Comparison of ENCODE assay signal across 10 cellular contexts in the genomic region with DNA sequence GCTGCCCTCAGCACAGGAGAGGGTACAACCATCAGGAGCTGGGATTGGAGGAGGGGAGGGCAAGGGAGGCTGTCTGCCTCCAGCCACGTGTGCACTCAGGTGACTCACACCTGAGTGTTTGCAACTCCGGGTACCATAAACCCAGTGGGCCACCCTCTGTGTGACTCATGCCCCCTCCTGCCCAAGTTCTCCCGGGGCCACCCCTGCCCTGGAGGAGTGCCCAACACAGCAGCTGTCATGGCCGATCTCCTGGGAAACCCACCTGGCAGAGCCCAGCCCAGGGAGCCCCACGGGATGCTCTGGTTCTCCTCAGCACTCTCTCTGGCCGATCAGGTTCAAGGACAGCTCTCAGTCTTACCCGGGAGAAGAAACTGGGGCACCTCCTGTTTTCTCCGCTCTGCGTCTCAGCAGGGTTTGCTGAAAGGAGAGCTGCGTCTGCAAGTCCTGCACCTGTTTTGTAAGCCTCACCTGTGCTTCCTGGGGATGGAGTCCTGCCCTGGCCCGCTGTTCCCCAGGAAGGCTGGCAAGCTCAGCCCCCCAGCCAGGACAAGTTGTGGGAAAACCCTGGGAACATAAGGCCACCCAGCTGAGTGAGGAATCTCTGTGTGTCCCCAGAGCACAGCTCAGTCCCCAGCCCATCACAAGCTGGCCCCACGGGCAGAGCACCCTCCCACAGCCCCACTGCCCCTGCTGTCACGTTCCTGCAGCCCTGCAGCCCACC. TPM values are rescaled to one million over a fixed set of nuclear protein-coding genes. Genes with fewer than 3 reads are reported as not detected.
A peak's percentile ranks its signal among the peaks of the same experiment; 100 is the strongest.
DNase-seq lines count a peak whose midpoint lies in the region; ATAC-seq and TF ChIP-seq lines count a peak whose summit lies in the region.
"Had no signal": no experiment of that assay in that cellular context is flagged by ENCODE, and none has a peak within 500 bp of the region (broad histone marks: within the 10 kb centered on the region; RNA-seq: fewer than 3 reads in every experiment).

No MANE protein-coding gene starts in this region.

- no peak overlapping the region for H2AK5ac ChIP-seq in trophoblast cell (ENCODE audit: low read length)

- peak overlapping the region in 2 of 7 donors; percentile 2 to 29 for H3K27ac Mint-ChIP-seq in CD4-positive, alpha-beta memory T cell
- peak overlapping the region; percentile 87 for H3K27ac Mint-ChIP-seq in chondrocyte (ENCODE audit: unreplicated experiment)

- peak overlapping the region; percentile 52 for H4K91ac ChIP-seq in trophoblast cell (ENCODE audit: low read depth, low read length)

- no peak overlapping the region for H3K4me3 ChIP-seq in CD4-positive, alpha-beta memory T cell (ENCODE audit: low read length in 2 of 2)
- H3K4me3 ChIP-seq in trophoblast cell (ENCODE audit: low read depth, low read length) = no peak overlapping the region

- peak overlapping the region; percentile 23 for H3K23ac ChIP-seq in trophoblast cell (ENCODE audit: low read length)

- no peak overlapping the region for H2BK5ac ChIP-seq in trophoblast cell (ENCODE audit: low read depth, low read length, poor library complexity)

- peaks cover 16% of the 10 kb centered on the region for H3K4me1 ChIP-seq in CD4-positive, alpha-beta memory T cell (ENCODE audit: insufficient read depth, low read length)
- no peaks in the 10 kb centered on the region for H3K4me1 ChIP-seq in trophoblast cell (ENCODE audit: control insufficient read depth in 1 of 2, insufficient read depth in 2 of 2, low read length in 2 of 2)
- H3K4me1 ChIP-seq: SJCRH30 had no signal

- H4K8ac ChIP-seq in trophoblast cell (ENCODE audit: low read depth, low read length) = no peak overlapping the region

- no peak overlapping the region for H3K27ac ChIP-seq in CD4-positive, alpha-beta memory T cell (ENCODE audit: low read depth, low read length)
- no peak overlapping the region for H3K27ac ChIP-seq in trophoblast cell (ENCODE audit: low read depth, low read length)
- H3K27ac ChIP-seq: brain microvascular endothelial cell, SJCRH30 had no signal

- no peaks in the 10 kb centered on the region for H3K27me3 ChIP-seq in CD4-positive, alpha-beta memory T cell (ENCODE audit: insufficient read depth, low read length)
- no peaks in the 10 kb centered on the region for H3K27me3 ChIP-seq in trophoblast cell (ENCODE audit: insufficient read depth, low read length)
- H3K27me3 ChIP-seq: brain microvascular endothelial cell, SJCRH30 had no signal

- no peak overlapping the region for H2AFZ ChIP-seq in trophoblast cell (ENCODE audit: insufficient read depth, low read length, poor library complexity)

- DNase-seq in CD4-positive, alpha-beta memory T cell = no peak
- peak; percentile 11 for DNase-seq in NCI-H146 treated with DMSO at 0.1 percent for 48 hours (lab: John Stamatoyannopoulos, UW; ENCODE audit: unreplicated experiment)
- DNase-seq in chondrocyte (ENCODE audit: low spot score) = no peak
- no peak for DNase-seq in trophoblast cell
- no peak for DNase-seq in SHP77 treated with DMSO at 0.1 percent for 48 hours (lab: John Stamatoyannopoulos, UW)
- no peak for DNase-seq in D341Med (ENCODE audit: low spot score)

- H3K9me3 ChIP-seq in CD4-positive, alpha-beta memory T cell (ENCODE audit: control insufficient read depth in 1 of 2, low read length in 2 of 2) = no peaks in the 10 kb centered on the region
- H3K9me3 ChIP-seq in trophoblast cell (ENCODE audit: insufficient read depth, low read depth, low read length) = peaks cover 4% of the 10 kb centered on the region
- H3K9me3 ChIP-seq: SJCRH30 had no signal

- H3K14ac ChIP-seq in trophoblast cell (ENCODE audit: low read length) = no peak overlapping the region

- no peak for TF ChIP-seq CTCF in chondrocyte (IDR thresholded peaks at IDR 0.05)

- CTCF ChIA-PET in CD4-positive, alpha-beta memory T cell (lab: Charles Lee; ENCODE audit: partially characterized antibody) = interaction anchor here (0.6 to 2.5 kb wide), 19 partner anchors 9 to 344 kb away, joined by 3 to 16 read pairs (median 4); partner anchors contain the start of gene KLHL30

- no peak overlapping the region for H3K4ac ChIP-seq in trophoblast cell (ENCODE audit: low read depth, low read length)

- H3K9ac ChIP-seq in trophoblast cell (ENCODE audit: low read length) = no peak overlapping the region

- peak overlapping the region in 7 of 8 donors; percentile 45 to 79 (median 63) for H3K4me3 Mint-ChIP-seq in CD4-positive, alpha-beta memory T cell
- peak overlapping the region; percentile 25 for H3K4me3 Mint-ChIP-seq in chondrocyte (ENCODE audit: unreplicated experiment)

- no peak overlapping the region for H2BK120ac ChIP-seq in trophoblast cell (ENCODE audit: insufficient read depth, low read length, poor library complexity)

- no peaks in the 10 kb centered on the region for H3K79me2 ChIP-seq in trophoblast cell (ENCODE audit: control insufficient read depth, insufficient read depth, low read length, poor library complexity)

- no peaks in the 10 kb centered on the region for H3K36me3 Mint-ChIP-seq in CD4-positive, alpha-beta memory T cell
- peaks cover 1% of the 10 kb centered on the region for H3K36me3 Mint-ChIP-seq in chondrocyte (ENCODE audit: low read depth)

- POLR2A ChIA-PET in CD4-positive, alpha-beta memory T cell (lab: Charles Lee; ENCODE audit: partially characterized antibody) = interaction anchor here (0.9 to 1.4 kb wide), 4 partner anchors 19 to 82 kb away, joined by 3 to 4 read pairs (median 4); partner anchors contain the start of gene UBE2F

- H3K4me2 ChIP-seq in trophoblast cell (ENCODE audit: low read length) = no peak overlapping the region

- ATAC-seq in GM18502 (IDR thresholded peaks at IDR 0.05; ENCODE audit: poor library complexity, unreplicated experiment) (no peak), HG02973 (IDR thresholded peaks at IDR 0.05; ENCODE audit: unreplicated experiment) (no peak)

- H3K36me3 ChIP-seq in CD4-positive, alpha-beta memory T cell (ENCODE audit: insufficient read depth, low read length) = no peaks in the 10 kb centered on the region
- no peaks in the 10 kb centered on the region for H3K36me3 ChIP-seq in trophoblast cell (ENCODE audit: control insufficient read depth in 1 of 2, insufficient read depth in 2 of 2, low read length in 2 of 2)
- H3K36me3 ChIP-seq: brain microvascular endothelial cell, SJCRH30 had no signal

- intact Hi-C loops in CD4-positive, alpha-beta memory T cell (cut with micrococcal nuclease) = loop anchor here (1.0 to 2.0 kb wide), 3 partner anchors 44 to 340 kb away; partner anchors contain the start of gene UBE2F

- H3K9me3 Mint-ChIP-seq in CD4-positive, alpha-beta memory T cell = no peaks in the 10 kb centered on the region
- H3K9me3 Mint-ChIP-seq in chondrocyte (ENCODE audit: low read depth) = no peaks in the 10 kb centered on the region

- WGBS in trophoblast cell (ENCODE audit: extremely low coverage, insufficient coverage, insufficient read length) = no CpG with 5 or more reads among the region's 13 CpGs

- peaks cover 17 to 30% (median 21%) of the 10 kb centered on the region in 4 donors for H3K4me1 Mint-ChIP-seq in CD4-positive, alpha-beta memory T cell
- H3K4me1 Mint-ChIP-seq in chondrocyte (ENCODE audit: low read depth) = peaks cover 39% of the 10 kb centered on the region

- H4K12ac ChIP-seq in trophoblast cell (ENCODE audit: low read depth, low read length) = no peak overlapping the region

- peaks cover 2% of the 10 kb centered on the region for H3K79me1 ChIP-seq in trophoblast cell (ENCODE audit: low read length)

- no peak overlapping the region for H3K18ac ChIP-seq in trophoblast cell (ENCODE audit: low read length)

- no peak overlapping the region for H2BK12ac ChIP-seq in trophoblast cell (ENCODE audit: low read length)

- no peaks in the 10 kb centered on the region for H3K27me3 Mint-ChIP-seq in CD4-positive, alpha-beta memory T cell
- no peaks in the 10 kb centered on the region for H3K27me3 Mint-ChIP-seq in chondrocyte (ENCODE audit: low read depth)

RNA-seq across cellular contexts. Expression of gene UBE2F, which starts 44.0 kb away (rescaled TPM):
- total RNA-seq in CD4-positive, alpha-beta memory T cell = 10 to 100 TPM; 35.7 to 39.3 TPM
- 100 to 1,000 TPM in 1 of 2 donors, 10 to 100 TPM in 1; 82.4 to 116 TPM for polyA plus RNA-seq in CD4-positive, alpha-beta memory T cell
- 59.1 to 62.6 TPM (median 61.8 TPM) in 3 replicates for total RNA-seq in chondrocyte
- 37.2 and 37.5 TPM in 2 replicates for polyA plus RNA-seq in trophoblast cell (2013)
